ENCODE assay signal across 9 cellular contexts in genomic region chr11:2791521-2792375, GRCh38.
DNase-seq lines count a peak whose midpoint lies in the region; ATAC-seq and TF ChIP-seq lines count a peak whose summit lies in the region.
"Had no signal": no experiment of that assay in that cellular context is flagged by ENCODE, and none has a peak within 500 bp of the region (broad histone marks: within the 10 kb centered on the region; RNA-seq: fewer than 3 reads in every experiment).

No MANE protein-coding gene starts in this region.

- intact Hi-C loops in left colon (cut with DNase I, micrococcal nuclease): no loop called here

- H3K27me3 Mint-ChIP-seq in activated naive CD8-positive, alpha-beta T cell treated with anti-CD3 and anti-CD28 coated beads, Interleukin-2, amount 50 U/mL, for 24 hours: no peaks in the 10 kb centered on the region
- H3K27me3 Mint-ChIP-seq in neural progenitor cell (ENCODE audit: insufficient read depth, low read depth): peaks cover 7% of the 10 kb centered on the region

- peak; percentile 21 for ATAC-seq in activated naive CD8-positive, alpha-beta T cell treated with anti-CD3 and anti-CD28 coated beads, Interleukin-2, amount 50 U/mL, for 24 hours
- peak; percentile 63 for ATAC-seq in left colon
- no peak for ATAC-seq in HG02798 (IDR thresholded peaks at IDR 0.05; ENCODE audit: poor library complexity, unreplicated experiment)

- no peak overlapping the region for H3K9ac ChIP-seq in neural progenitor cell

- no peak for TF ChIP-seq CTCF in neural progenitor cell (IDR thresholded peaks at IDR 0.05)

- H3K79me2 ChIP-seq in neural progenitor cell (ENCODE audit: low read depth): no peaks in the 10 kb centered on the region

- no peak overlapping the region for H3K4me3 Mint-ChIP-seq in activated naive CD8-positive, alpha-beta T cell treated with anti-CD3 and anti-CD28 coated beads, Interleukin-2, amount 50 U/mL, for 24 hours
- no peak overlapping the region for H3K4me3 Mint-ChIP-seq in neural progenitor cell

- no peaks in the 10 kb centered on the region for H3K36me3 Mint-ChIP-seq in activated naive CD8-positive, alpha-beta T cell treated with anti-CD3 and anti-CD28 coated beads, Interleukin-2, amount 50 U/mL, for 24 hours (ENCODE audit: low read depth)
- H3K36me3 Mint-ChIP-seq in neural progenitor cell: peaks cover 2% of the 10 kb centered on the region

- H4K20me1 ChIP-seq in neural progenitor cell (ENCODE audit: low read depth): no peaks in the 10 kb centered on the region

- no peaks in the 10 kb centered on the region for H3K36me3 ChIP-seq in neural progenitor cell

- DNase-seq in NCI-H1092 treated with DMSO at 0.1 percent for 48 hours (lab: John Stamatoyannopoulos, UW) (peak; percentile 48), left colon (peak; percentile 24 to 52), caudate nucleus (lab: John Stamatoyannopoulos, UW) (no peak), SK-N-DZ (ENCODE audit: low spot score) (no peak), neural progenitor cell (ENCODE audit: low spot score) (no peak)
- DNase-seq in activated naive CD8-positive, alpha-beta T cell treated with anti-CD3 and anti-CD28 coated beads, Interleukin-2, amount 50 U/mL, for 24 hours: peak; percentile 30
- DNase-seq in stimulated activated CD4-positive, alpha-beta T cell treated with anti-CD3 and anti-CD28 coated beads, TNF-alpha, amount 100 ng/mL, for 1 hour (ENCODE audit: low read depth in 3 of 3, low spot score in 1 of 3): peak in 2 of 3 donors; percentile 12 to 19

- no peaks in the 10 kb centered on the region for H3F3A ChIP-seq in neural progenitor cell (ENCODE audit: low read depth)

- H3K9me3 Mint-ChIP-seq in activated naive CD8-positive, alpha-beta T cell treated with anti-CD3 and anti-CD28 coated beads, Interleukin-2, amount 50 U/mL, for 24 hours: no peaks in the 10 kb centered on the region
- peaks cover under 1% of the 10 kb centered on the region for H3K9me3 Mint-ChIP-seq in neural progenitor cell

- peaks cover 39% of the 10 kb centered on the region for H3K27me3 ChIP-seq in neural progenitor cell

- no peak overlapping the region for H3K4me2 ChIP-seq in neural progenitor cell

- H3K9me3 ChIP-seq in neural progenitor cell (ENCODE audit: low read depth): no peaks in the 10 kb centered on the region

- H2AFZ ChIP-seq in neural progenitor cell (replicated peaks): no peak overlapping the region

- no peaks in the 10 kb centered on the region for H3K4me1 Mint-ChIP-seq in activated naive CD8-positive, alpha-beta T cell treated with anti-CD3 and anti-CD28 coated beads, Interleukin-2, amount 50 U/mL, for 24 hours
- peaks cover 22% of the 10 kb centered on the region for H3K4me1 Mint-ChIP-seq in neural progenitor cell

- no peak overlapping the region for H3K27ac ChIP-seq in caudate nucleus (ENCODE audit: low read depth, low read length)
- no peak overlapping the region for H3K27ac ChIP-seq in neural progenitor cell
- H3K27ac ChIP-seq: SK-N-MC had no signal

- H3K4me1 ChIP-seq in neural progenitor cell: peaks cover 14% of the 10 kb centered on the region

- H3K27ac Mint-ChIP-seq in activated naive CD8-positive, alpha-beta T cell treated with anti-CD3 and anti-CD28 coated beads, Interleukin-2, amount 50 U/mL, for 24 hours: peak overlapping the region; percentile 27
- no peak overlapping the region for H3K27ac Mint-ChIP-seq in neural progenitor cell

- H3K4me3 ChIP-seq in neural progenitor cell: no peak overlapping the region
- H3K4me3 ChIP-seq: SK-N-MC had no signal

Comparison
In these comparisons a context has a peak if more than half of its experiments do, and no peak if none do; other contexts are left out.
1. DNase-seq: peak in NCI-H1092 treated with DMSO at 0.1 percent for 48 hours (single experiment), activated naive CD8-positive, alpha-beta T cell treated with anti-CD3 and anti-CD28 coated beads, Interleukin-2, amount 50 U/mL, for 24 hours (single experiment), left colon (2 of 2) and stimulated activated CD4-positive, alpha-beta T cell treated with anti-CD3 and anti-CD28 coated beads, TNF-alpha, amount 100 ng/mL, for 1 hour (2 of 3); none in caudate nucleus (0 of 61), SK-N-DZ (single experiment) and neural progenitor cell (single experiment).